ENCODE assay signal across 38 cellular contexts in the genomic region with DNA sequence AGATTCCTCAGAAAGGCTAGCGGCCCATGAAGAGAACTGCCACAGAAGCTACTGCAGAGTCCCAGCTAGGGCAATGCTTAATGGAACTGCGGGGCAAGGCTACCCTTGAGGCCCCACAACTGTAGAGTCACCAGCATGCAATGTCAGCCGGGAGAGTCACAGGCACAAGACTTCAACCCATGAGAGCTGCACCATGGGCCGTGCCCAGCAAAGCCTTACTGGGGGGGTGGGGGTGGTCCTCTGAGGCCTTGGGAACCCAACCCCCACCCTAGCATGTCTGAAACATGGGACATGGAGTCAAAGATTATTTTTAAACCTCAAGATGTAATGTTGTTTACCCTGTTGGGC. TPM values are rescaled to one million over a fixed set of nuclear protein-coding genes. Genes with fewer than 3 reads are reported as not detected.
"Had no signal": no experiment of that assay in that cellular context is flagged by ENCODE, and none has a peak within 500 bp of the region (broad histone marks: within the 10 kb centered on the region; RNA-seq: fewer than 3 reads in every experiment).

No MANE protein-coding gene starts in this region.

- H3K27ac ChIP-seq: ascending aorta, cardiac muscle cell, VCaP had no signal

- H3K4me3 Mint-ChIP-seq: activated B cell treated with CpG ODN at 0.5 μM for 24 hours; activated CD4-positive, alpha-beta memory T cell treated with anti-CD3 and anti-CD28 coated beads for 36 hours; activated CD4-positive, alpha-beta T cell treated with anti-CD3 and anti-CD28 coated beads, Interleukin-2, amount 10 ng/mL, durations not matched to agents 24 days and 14 days; activated CD8-positive, alpha-beta memory T cell treated with anti-CD3 and anti-CD28 coated beads, Interleukin-2, amount 10 ng/mL, durations not matched to agents 7 days and 5 days; activated CD8-positive, alpha-beta T cell treated with anti-CD3 and anti-CD28 coated beads for 36 hours; activated naive CD4-positive, alpha-beta T cell treated with anti-CD3 and anti-CD28 coated beads, Interleukin-2, amount 10 ng/mL, durations not matched to agents 7 days and 5 days; activated naive CD4-positive, alpha-beta T cell treated with anti-CD3 and anti-CD28 coated beads, Interleukin-2, amount 50 U/mL, for 24 hours; activated naive CD8-positive, alpha-beta T cell; activated naive CD8-positive, alpha-beta T cell treated with anti-CD3 and anti-CD28 coated beads, Interleukin-2, amount 10 ng/mL, durations not matched to agents 7 days and 5 days; activated naive CD8-positive, alpha-beta T cell treated with anti-CD3 and anti-CD28 coated beads, Interleukin-2, amount 50 U/mL, for 24 hours; activated T-cell treated with anti-CD3 and anti-CD28 coated beads, Interleukin-2, amount 50 U/mL, for 24 hours; brain; central memory CD8-positive, alpha-beta T cell; T-helper 1 cell treated with Interleukin-12 subunit alpha and Interleukin-12 subunit beta and Interleukin-4 antibody, amounts not matched to agents 30 μg/mL and 1 μg/mL, for 36 hours; T-helper 2 cell treated with Interferon-gamma antibody and Interleukin-4, amounts not matched to agents 5 μg/mL and 100 μg/mL, for 36 hours had no signal

- H3K27me3 ChIP-seq: ascending aorta, cardiac muscle cell had no signal

- H3K4me1 ChIP-seq: ascending aorta had no signal

- H3K4me1 Mint-ChIP-seq: brain had no signal

- H3K9me3 Mint-ChIP-seq: activated CD4-positive, alpha-beta T cell treated with anti-CD3 and anti-CD28 coated beads, Interleukin-2, amount 10 ng/mL, durations not matched to agents 24 days and 14 days; activated naive CD4-positive, alpha-beta T cell treated with anti-CD3 and anti-CD28 coated beads, Interleukin-2, amount 50 U/mL, for 24 hours; activated T-cell treated with anti-CD3 and anti-CD28 coated beads, Interleukin-2, amount 50 U/mL, for 24 hours; central memory CD8-positive, alpha-beta T cell had no signal

- H3K27ac Mint-ChIP-seq: activated B cell treated with CpG ODN at 0.5 μM for 24 hours; activated CD4-positive, alpha-beta memory T cell treated with anti-CD3 and anti-CD28 coated beads for 36 hours; activated CD4-positive, alpha-beta T cell treated with anti-CD3 and anti-CD28 coated beads, Interleukin-2, amount 10 ng/mL, durations not matched to agents 24 days and 14 days; activated CD8-positive, alpha-beta memory T cell treated with anti-CD3 and anti-CD28 coated beads, Interleukin-2, amount 10 ng/mL, durations not matched to agents 7 days and 5 days; activated CD8-positive, alpha-beta T cell treated with anti-CD3 and anti-CD28 coated beads for 36 hours; activated naive CD4-positive, alpha-beta T cell treated with anti-CD3 and anti-CD28 coated beads, Interleukin-2, amount 10 ng/mL, durations not matched to agents 7 days and 5 days; activated naive CD4-positive, alpha-beta T cell treated with anti-CD3 and anti-CD28 coated beads, Interleukin-2, amount 50 U/mL, for 24 hours; activated naive CD8-positive, alpha-beta T cell; activated naive CD8-positive, alpha-beta T cell treated with anti-CD3 and anti-CD28 coated beads, Interleukin-2, amount 10 ng/mL, durations not matched to agents 7 days and 5 days; activated naive CD8-positive, alpha-beta T cell treated with anti-CD3 and anti-CD28 coated beads, Interleukin-2, amount 50 U/mL, for 24 hours; activated T-cell treated with anti-CD3 and anti-CD28 coated beads, Interleukin-2, amount 50 U/mL, for 24 hours; activated T-helper 2 cell treated with anti-CD3 and anti-CD28 coated beads, Interferon-gamma antibody, Interleukin-2, Interleukin-4, amounts not matched to agents 10 μg/mL and 5 μg/mL and 100 μg/mL, durations not matched to agents 14 hours and 24 hours and 36 hours; brain; T-helper 1 cell treated with Interleukin-12 subunit alpha and Interleukin-12 subunit beta and Interleukin-4 antibody, amounts not matched to agents 30 μg/mL and 1 μg/mL, for 36 hours; T-helper 2 cell treated with Interferon-gamma antibody and Interleukin-4, amounts not matched to agents 5 μg/mL and 100 μg/mL, for 36 hours had no signal

- H3K27me3 Mint-ChIP-seq: activated B cell treated with CpG ODN at 0.5 μM for 24 hours; activated CD4-positive, alpha-beta memory T cell treated with anti-CD3 and anti-CD28 coated beads for 36 hours; activated CD4-positive, alpha-beta T cell treated with anti-CD3 and anti-CD28 coated beads, Interleukin-2, amount 10 ng/mL, durations not matched to agents 24 days and 14 days; activated CD8-positive, alpha-beta memory T cell treated with anti-CD3 and anti-CD28 coated beads, Interleukin-2, amount 10 ng/mL, durations not matched to agents 7 days and 5 days; activated CD8-positive, alpha-beta T cell treated with anti-CD3 and anti-CD28 coated beads for 36 hours; activated naive CD4-positive, alpha-beta T cell treated with anti-CD3 and anti-CD28 coated beads, Interleukin-2, amount 10 ng/mL, durations not matched to agents 7 days and 5 days; activated naive CD4-positive, alpha-beta T cell treated with anti-CD3 and anti-CD28 coated beads, Interleukin-2, amount 50 U/mL, for 24 hours; activated naive CD8-positive, alpha-beta T cell; activated naive CD8-positive, alpha-beta T cell treated with anti-CD3 and anti-CD28 coated beads, Interleukin-2, amount 10 ng/mL, durations not matched to agents 7 days and 5 days; activated naive CD8-positive, alpha-beta T cell treated with anti-CD3 and anti-CD28 coated beads, Interleukin-2, amount 50 U/mL, for 24 hours; activated T-cell treated with anti-CD3 and anti-CD28 coated beads, Interleukin-2, amount 50 U/mL, for 24 hours; brain; central memory CD8-positive, alpha-beta T cell had no signal

- FAIRE-seq: bronchial epithelial cell, TTC549 had no signal

- ATAC-seq: activated CD8-positive, alpha-beta memory T cell treated with anti-CD3 and anti-CD28 coated beads, Interleukin-2, amount 10 ng/mL, durations not matched to agents 7 days and 5 days; activated CD8-positive, alpha-beta T cell treated with anti-CD3 and anti-CD28 coated beads for 36 hours; activated naive CD8-positive, alpha-beta T cell treated with anti-CD3 and anti-CD28 coated beads, Interleukin-2, amount 50 U/mL, for 24 hours had no signal

- DNase-seq: activated B cell treated with CpG ODN at 0.5 μM for 24 hours; activated CD4-positive, alpha-beta memory T cell treated with anti-CD3 and anti-CD28 coated beads for 36 hours; activated CD4-positive, alpha-beta T cell treated with anti-CD3 and anti-CD28 coated beads for 4 hours; activated CD4-positive, alpha-beta T cell treated with anti-CD3 and anti-CD28 coated beads, Interleukin-2, amount 10 ng/mL, durations not matched to agents 24 days and 14 days; activated CD4-positive, alpha-beta T cell treated with anti-CD3 and anti-CD28 coated beads, Interleukin-2, amount 50 U/mL, for 1 hour; activated CD4-positive, alpha-beta T cell treated with anti-CD3 and anti-CD28 coated beads, Interleukin-2, amount 50 U/mL, for 4 hours; activated CD4-positive, CD25-positive, alpha-beta regulatory T cell treated with anti-CD3 and anti-CD28 coated beads, Interleukin-2, amount 50 U/mL, for 72 hours; activated CD8-positive, alpha-beta memory T cell treated with anti-CD3 and anti-CD28 coated beads for 24 hours; activated CD8-positive, alpha-beta memory T cell treated with anti-CD3 and anti-CD28 coated beads, Interleukin-2, amount 10 ng/mL, durations not matched to agents 7 days and 5 days; activated CD8-positive, alpha-beta memory T cell treated with anti-CD3 and anti-CD28 coated beads, Interleukin-2, amount 50 U/mL, for 48 hours; activated CD8-positive, alpha-beta T cell treated with anti-CD3 and anti-CD28 coated beads for 36 hours; activated effector memory CD4-positive, alpha-beta T cell treated with Interleukin-2 at 50 U/mL for 16 hours; activated gamma-delta T cell; activated naive CD4-positive, alpha-beta T cell treated with anti-CD3 and anti-CD28 coated beads, Interleukin-2, amount 10 ng/mL, durations not matched to agents 7 days and 5 days; activated naive CD4-positive, alpha-beta T cell treated with Interleukin-2 at 50 U/mL for 16 hours; activated naive CD8-positive, alpha-beta T cell treated with anti-CD3 and anti-CD28 coated beads, Interleukin-2, amount 10 ng/mL, durations not matched to agents 7 days and 5 days; activated naive CD8-positive, alpha-beta T cell treated with anti-CD3 and anti-CD28 coated beads, Interleukin-2, amount 50 U/mL, for 24 hours; activated T-cell treated with anti-CD3 and anti-CD28 coated beads, Interleukin-2, amount 50 U/mL, for 24 hours; activated T-cell treated with anti-CD3 and anti-CD28 coated beads, Interleukin-2, amount 50 U/mL, for 48 hours; amygdala; anterior cingulate cortex; caudate nucleus; cerebellar nuclear complex; T-helper 1 cell; T-helper 2 cell; T-helper 9 cell had no signal

- H3K4me3 ChIP-seq: ascending aorta, cardiac muscle cell had no signal

- H3K36me3 ChIP-seq: ascending aorta, cardiac muscle cell had no signal

RNA-seq across cellular contexts. Expression of gene DPP4, which starts 20.2 kb away (rescaled TPM):
- total RNA-seq: cardiac muscle cell had no signal
